In genomic region chr16:3098459-3099394, GRCh38 we compare ENCODE assay signal across 8 cellular contexts. TPM values are rescaled to one million over a fixed set of nuclear protein-coding genes. Genes with fewer than 3 reads are reported as not detected.
DNase-seq lines count a peak whose midpoint lies in the region; ATAC-seq and TF ChIP-seq lines count a peak whose summit lies in the region.

TSS of gene ZSCAN10 (minus strand) at chr16:3099294. CDS start at chr16:3092937, 6,357 bp downstream.

- peak within 1 kb of the TSS; percentile 56 for H3K4me3 Mint-ChIP-seq in stimulated activated naive CD8-positive, alpha-beta T cell treated with anti-CD3 and anti-CD28 coated beads, Interleukin-15, Interleukin-2, amounts not matched to agents 100 ng/mL and 50 ng/mL, for 24 hours
- peak within 1 kb of the TSS; percentile 64 for H3K4me3 Mint-ChIP-seq in MCF 10A (ENCODE audit: unreplicated experiment)

- WGBS in mesenchymal stem cell = 24% methylated on average over 17 of the region's 21 CpGs

- H2BK120ac ChIP-seq in mesenchymal stem cell (ENCODE audit: low read depth, low read length) = no peak within 1 kb of the TSS

- POLR2A ChIA-PET in MCF 10A (lab: Yijun Ruan, JAX) = interaction anchor here (0.8 to 1.4 kb wide), 4 partner anchors 11 to 51 kb away, joined by 3 to 5 read pairs (median 4); no protein-coding TSS in a partner anchor

- H3K27ac ChIP-seq in mesenchymal stem cell (ENCODE audit: low read length, poor library complexity, severe bottlenecking) = no peak within 1 kb of the TSS

- H3K4me3 ChIP-seq in mesenchymal stem cell (ENCODE audit: insufficient read depth in 1 of 2, low read depth in 1 of 2, low read length in 2 of 2) (peak within 1 kb of the TSS in 1 of 2 experiments; percentile 45), MG63 (no peak within 1 kb of the TSS)

- no peak within 1 kb of the TSS for H4K91ac ChIP-seq in mesenchymal stem cell (ENCODE audit: low read length)

- H2AFZ ChIP-seq in mesenchymal stem cell (ENCODE audit: low read depth, low read length) = no peak within 1 kb of the TSS

- H2BK5ac ChIP-seq in mesenchymal stem cell (ENCODE audit: low read depth, low read length, poor library complexity, severe bottlenecking) = no peak within 1 kb of the TSS

- H3K4me1 Mint-ChIP-seq in stimulated activated naive CD8-positive, alpha-beta T cell treated with anti-CD3 and anti-CD28 coated beads, Interleukin-15, Interleukin-2, amounts not matched to agents 100 ng/mL and 50 ng/mL, for 24 hours (ENCODE audit: low read depth) = peaks cover 46% of the 10 kb centered on the region
- peaks cover 6% of the 10 kb centered on the region for H3K4me1 Mint-ChIP-seq in MCF 10A (ENCODE audit: insufficient read depth, unreplicated experiment)

- DNase-seq in stimulated activated naive CD8-positive, alpha-beta T cell treated with anti-CD3 and anti-CD28 coated beads, Interleukin-15, Interleukin-2, amounts not matched to agents 100 U/mL and 50 U/mL, for 24 hours = no peak
- no peak for DNase-seq in MCF 10A (ENCODE audit: unreplicated experiment)
- no peak for DNase-seq in mesenchymal stem cell
- no peak for DNase-seq in NCI-H1105 (lab: John Stamatoyannopoulos, UW)
- DNase-seq in C1 segment of cervical spinal cord (lab: John Stamatoyannopoulos, UW) = no peak
- DNase-seq in MG63 = no peak

- no peak within 1 kb of the TSS for H2BK12ac ChIP-seq in mesenchymal stem cell (ENCODE audit: low read length in 2 of 2)

- H2AK5ac ChIP-seq in mesenchymal stem cell (ENCODE audit: low read length, severe bottlenecking) = no peak within 1 kb of the TSS

- peak within 1 kb of the TSS; percentile 13 for H3K27ac Mint-ChIP-seq in stimulated activated naive CD8-positive, alpha-beta T cell treated with anti-CD3 and anti-CD28 coated beads, Interleukin-15, Interleukin-2, amounts not matched to agents 100 ng/mL and 50 ng/mL, for 24 hours
- no peak within 1 kb of the TSS for H3K27ac Mint-ChIP-seq in MCF 10A (ENCODE audit: low read depth, unreplicated experiment)

- no peak within 1 kb of the TSS for H3K14ac ChIP-seq in mesenchymal stem cell (ENCODE audit: low read length in 2 of 2)

- no peak within 1 kb of the TSS for H2BK15ac ChIP-seq in mesenchymal stem cell (ENCODE audit: low read depth, poor library complexity, severe bottlenecking)

- no peak within 1 kb of the TSS for H3K9ac ChIP-seq in mesenchymal stem cell (ENCODE audit: low read length)

- H3K36me3 Mint-ChIP-seq in stimulated activated naive CD8-positive, alpha-beta T cell treated with anti-CD3 and anti-CD28 coated beads, Interleukin-15, Interleukin-2, amounts not matched to agents 100 ng/mL and 50 ng/mL, for 24 hours (ENCODE audit: low read depth) = no peaks in the 10 kb centered on the region
- H3K36me3 Mint-ChIP-seq in MCF 10A (ENCODE audit: insufficient read depth, unreplicated experiment) = no peaks in the 10 kb centered on the region

- BruUV-seq in MCF 10A (replicated peaks; lab: Mats Ljungman, UMichigan) = no TSS peak

- H3K9me3 ChIP-seq in mesenchymal stem cell (ENCODE audit: control insufficient read depth, low read length) (no peaks in the 10 kb centered on the region), MG63 (no peaks in the 10 kb centered on the region)

- peaks cover 11% of the 10 kb centered on the region for H3K4me1 ChIP-seq in mesenchymal stem cell (ENCODE audit: control insufficient read depth, insufficient read depth, low read depth, low read length)

- TF ChIP-seq CTCF in MCF 10A (IDR thresholded peaks at IDR 0.05; ENCODE audit: unreplicated experiment) = no peak

- CTCF ChIA-PET in MCF 10A (lab: Yijun Ruan, JAX) = interaction anchor here (0.6 to 2.4 kb wide), 5 partner anchors 21 to 978 kb away, joined by 3 to 8 read pairs (median 4); no protein-coding TSS in a partner anchor

- H3K23ac ChIP-seq in mesenchymal stem cell (ENCODE audit: low read length in 2 of 2) = no peak within 1 kb of the TSS

- H3K27me3 Mint-ChIP-seq in stimulated activated naive CD8-positive, alpha-beta T cell treated with anti-CD3 and anti-CD28 coated beads, Interleukin-15, Interleukin-2, amounts not matched to agents 100 ng/mL and 50 ng/mL, for 24 hours = no peaks in the 10 kb centered on the region
- no peaks in the 10 kb centered on the region for H3K27me3 Mint-ChIP-seq in MCF 10A (ENCODE audit: insufficient read depth, unreplicated experiment)

- intact Hi-C loops in MCF 10A (cut with micrococcal nuclease) = no loop called here

- H3K36me3 ChIP-seq in mesenchymal stem cell (ENCODE audit: control insufficient read depth in 1 of 2, insufficient read depth in 2 of 2, low read depth in 1 of 2, low read length in 2 of 2) (no peaks in the 10 kb centered on the region), MG63 (no peaks in the 10 kb centered on the region)

- H3K9me3 Mint-ChIP-seq in stimulated activated naive CD8-positive, alpha-beta T cell treated with anti-CD3 and anti-CD28 coated beads, Interleukin-15, Interleukin-2, amounts not matched to agents 100 ng/mL and 50 ng/mL, for 24 hours = no peaks in the 10 kb centered on the region
- H3K9me3 Mint-ChIP-seq in MCF 10A (ENCODE audit: unreplicated experiment) = no peaks in the 10 kb centered on the region

- H3K27me3 ChIP-seq in mesenchymal stem cell (ENCODE audit: control insufficient read depth in 1 of 2, insufficient read depth in 1 of 2, low read length in 2 of 2) (peaks cover 19 to 29% of the 10 kb centered on the region in 2 experiments), MG63 (no peaks in the 10 kb centered on the region)

- no peaks in the 10 kb centered on the region for H3K79me1 ChIP-seq in mesenchymal stem cell (replicated peaks; ENCODE audit: low read length, poor library complexity, severe bottlenecking)

- H3K4me2 ChIP-seq in mesenchymal stem cell (ENCODE audit: low read length, poor library complexity, severe bottlenecking) = peak within 1 kb of the TSS; percentile 5

- H3K18ac ChIP-seq in mesenchymal stem cell (ENCODE audit: low read depth in 1 of 2, low read length in 2 of 2) = no peak within 1 kb of the TSS

- H3K4ac ChIP-seq in mesenchymal stem cell (ENCODE audit: low read depth in 1 of 2, low read length in 2 of 2) = no peak within 1 kb of the TSS

- H4K8ac ChIP-seq in mesenchymal stem cell (ENCODE audit: low read length) = peak within 1 kb of the TSS; percentile 41

- no peak for ATAC-seq in stimulated activated naive CD8-positive, alpha-beta T cell treated with anti-CD3 and anti-CD28 coated beads, Interleukin-15, Interleukin-2, amounts not matched to agents 100 U/mL and 50 U/mL, for 24 hours
- no peak for ATAC-seq in HG02870 (IDR thresholded peaks at IDR 0.05; ENCODE audit: unreplicated experiment)

RNA-seq across cellular contexts. Expression of gene ZSCAN10, which starts in this region (rescaled TPM):
- 0.49 and 1.4 TPM in 2 replicates for total RNA-seq in MCF 10A (2022)
- polyA plus RNA-seq in mesenchymal stem cell (2013, experiment 1 of 2) = not detected
- not detected for polyA plus RNA-seq in mesenchymal stem cell (2013, experiment 2 of 2)
- not detected in 2 replicates for total RNA-seq in MG63 (2014; rRNA removed; shearing (Covaris generic); ENCODE audit: low replicate concordance)
